ENCODE assay signal across 24 cellular contexts in the genomic region with DNA sequence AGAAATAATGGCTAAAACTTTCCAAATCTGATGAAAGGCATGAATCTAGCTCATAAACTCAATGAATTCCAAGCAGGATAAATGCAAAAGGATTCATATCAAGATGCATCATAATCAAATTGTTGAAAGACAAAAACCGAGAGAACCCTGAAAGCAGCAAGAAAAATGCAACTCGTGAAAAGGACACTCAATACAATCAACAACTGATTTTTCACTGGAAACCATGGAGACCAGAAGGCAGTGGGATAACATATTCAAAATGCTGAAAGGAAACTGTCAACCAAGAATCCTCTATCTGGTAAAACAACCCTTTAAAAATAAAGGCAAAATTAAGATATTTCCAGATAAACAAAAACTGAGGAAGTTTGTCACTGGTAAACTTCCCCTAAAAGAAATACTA.
"Had no signal": no experiment of that assay in that cellular context is flagged by ENCODE, and none has a peak within 500 bp of the region (broad histone marks: within the 10 kb centered on the region; RNA-seq: fewer than 3 reads in every experiment).

No MANE protein-coding gene starts in this region.

- H2AFZ ChIP-seq: neural progenitor cell, parathyroid adenoma had no signal

- H3K4me3 ChIP-seq: coronary artery, left lung, neural progenitor cell, smooth muscle cell, stomach, thyroid gland, vagina had no signal

- H3K9ac ChIP-seq: neural progenitor cell, parathyroid adenoma had no signal

- H3K27me3 ChIP-seq: left lung, neural progenitor cell, stomach, thyroid gland, vagina had no signal

- DNase-seq: dermis blood vessel endothelial cell; effector memory CD4-positive, alpha-beta T cell; hypothalamus; immature natural killer cell; islet precursor cell; kidney glomerular epithelial cell; left lung; mesenchymal stem cell; midbrain; naive thymus-derived CD4-positive, alpha-beta T cell; stimulated activated CD4-positive, alpha-beta T cell treated with anti-CD3 and anti-CD28 coated beads, Interleukin-12 subunit alpha, Interleukin-12 subunit beta, amount 100 ng/mL, for 4 hours; stimulated activated CD4-positive, alpha-beta T cell treated with anti-CD3 and anti-CD28 coated beads, Interleukin-1b, Interleukin-23, amount 100 ng/mL, for 48 hours; stimulated activated CD4-positive, alpha-beta T cell treated with anti-CD3 and anti-CD28 coated beads, Interleukin-4, amount 100 ng/mL, for 1 hour; stimulated activated CD8-positive, alpha-beta memory T cell treated with anti-CD3 and anti-CD28 coated beads, Interleukin-4, amount 100 ng/mL, for 48 hours; stimulated activated naive CD4-positive, alpha-beta T cell; stomach; thyroid gland; trophoblast cell had no signal

- ATAC-seq: left lung; naive thymus-derived CD4-positive, alpha-beta T cell; sciatic nerve had no signal

- H3K4me2 ChIP-seq: neural progenitor cell, smooth muscle cell had no signal

- H3K36me3 ChIP-seq: neural progenitor cell, thyroid gland, vagina had no signal

- H3K4me1 ChIP-seq: left lung, stomach, vagina had no signal

- H3K9me3 ChIP-seq: thyroid gland had no signal

- H3K27ac ChIP-seq: coronary artery, left lung, neural progenitor cell, parathyroid adenoma, stomach, thyroid gland, vagina had no signal
